ENCODE assay signal across 8 cellular contexts in the genomic region with DNA sequence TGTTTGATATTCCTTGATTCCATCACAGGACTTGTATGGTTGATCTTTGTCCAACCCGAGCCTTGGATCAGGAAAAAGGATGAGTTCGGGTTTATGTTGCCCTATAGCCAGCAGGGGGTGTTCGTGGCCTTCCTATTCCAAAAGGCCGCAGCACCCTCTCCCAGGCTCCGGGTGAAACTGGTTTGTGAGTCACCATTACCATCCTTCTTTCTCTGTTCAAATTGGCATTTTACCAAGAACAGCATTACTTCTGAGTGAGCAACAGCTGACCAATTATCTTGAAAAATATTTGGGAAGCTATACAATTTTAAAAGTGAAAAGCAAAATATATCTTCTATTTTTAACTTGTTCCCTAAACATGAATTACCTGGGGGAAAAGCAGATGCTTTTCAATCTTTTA. TPM values are rescaled to one million over a fixed set of nuclear protein-coding genes. Genes with fewer than 3 reads are reported as not detected.
DNase-seq lines count a peak whose midpoint lies in the region; ATAC-seq and TF ChIP-seq lines count a peak whose summit lies in the region.

No MANE protein-coding gene starts in this region.

- H3K36me3 Mint-ChIP-seq in CD14-positive monocyte (no peaks in the 10 kb centered on the region), endothelial cell (ENCODE audit: low read depth, unreplicated experiment) (no peaks in the 10 kb centered on the region)

- H3K4me3 Mint-ChIP-seq in CD14-positive monocyte: no peak overlapping the region
- H3K4me3 Mint-ChIP-seq in endothelial cell (ENCODE audit: unreplicated experiment): no peak overlapping the region

- H3K4me1 Mint-ChIP-seq in CD14-positive monocyte (peaks cover 35% of the 10 kb centered on the region), endothelial cell (ENCODE audit: unreplicated experiment) (peaks cover 9% of the 10 kb centered on the region)

- no peak for ATAC-seq in GM19455 (IDR thresholded peaks at IDR 0.05; ENCODE audit: unreplicated experiment)

- no peaks in the 10 kb centered on the region for H3K9me3 Mint-ChIP-seq in CD14-positive monocyte
- no peaks in the 10 kb centered on the region for H3K9me3 Mint-ChIP-seq in endothelial cell (ENCODE audit: unreplicated experiment)

- DNase-seq in CD14-positive monocyte (ENCODE audit: low spot score): peak; percentile 90
- DNase-seq in HT-29 (ENCODE audit: low spot score): peak; percentile 98
- DNase-seq in NOMO-1 (lab: John Stamatoyannopoulos, UW; ENCODE audit: unreplicated experiment in 2 of 2): peak; percentile 68 to 81
- peak in 2 of 3 experiments; percentile 23 to 33 for DNase-seq in activated CD8-positive, alpha-beta memory T cell treated with anti-CD3 and anti-CD28 coated beads for 48 hours (ENCODE audit: low read depth in 2 of 3, low spot score in 2 of 3)
- peak; percentile 71 for DNase-seq in endothelial cell (ENCODE audit: low spot score)
- DNase-seq in midbrain (lab: John Stamatoyannopoulos, UW): peak; percentile 75
- peak; percentile 34 to 46 for DNase-seq in stimulated activated CD8-positive, alpha-beta memory T cell treated with anti-CD3 and anti-CD28 coated beads, Interleukin-2, amount 100 ng/mL, for 48 hours (ENCODE audit: low read depth in 2 of 2)

- TF ChIP-seq CTCF in CD14-positive monocyte (IDR thresholded peaks at IDR 0.05) (peak; percentile 93), endothelial cell (IDR thresholded peaks at IDR 0.05; ENCODE audit: unreplicated experiment) (peak; percentile 56)

- H3K27ac Mint-ChIP-seq in CD14-positive monocyte (peak overlapping the region in 2 of 7 donors; percentile 26 to 81), endothelial cell (ENCODE audit: unreplicated experiment) (no peak overlapping the region)

- H3K27me3 Mint-ChIP-seq in CD14-positive monocyte (ENCODE audit: low read depth in 3 of 3) (peaks cover 14 to 23% (median 17%) of the 10 kb centered on the region in 3 donors), endothelial cell (ENCODE audit: unreplicated experiment) (peaks cover 7% of the 10 kb centered on the region)

- intact Hi-C loops in CD14-positive monocyte (cut with micrococcal nuclease): loop anchor here (5.0 to 10.0 kb wide), 6 partner anchors 413 to 755 kb away; no protein-coding TSS in a partner anchor

RNA-seq across cellular contexts. Expression of a gene that starts 24.3 kb away (rescaled TPM):
- polyA plus RNA-seq in CD14-positive monocyte: not detected
- 189 and 203 TPM in 2 replicates for total RNA-seq in HT-29 (2014; rRNA removed; shearing (Covaris generic))
- not detected for total RNA-seq in endothelial cell (ENCODE audit: unreplicated experiment)

RNA-seq across cellular contexts. Expression of a gene that starts 28.1 kb away (rescaled TPM):
- 1 to 10 TPM; 1.7 to 7.6 TPM for polyA plus RNA-seq in CD14-positive monocyte
- 3.3 and 4.1 TPM in 2 replicates for total RNA-seq in HT-29 (2014; rRNA removed; shearing (Covaris generic))
- total RNA-seq in endothelial cell (ENCODE audit: unreplicated experiment): not detected

RNA-seq across cellular contexts. Expression of a gene that starts 42.3 kb away (rescaled TPM):
- polyA plus RNA-seq in CD14-positive monocyte: not detected
- total RNA-seq in HT-29 (2014; rRNA removed; shearing (Covaris generic)): 0.33 and 0.39 TPM in 2 replicates
- total RNA-seq in endothelial cell (ENCODE audit: unreplicated experiment): not detected

RNA-seq across cellular contexts. Expression of a gene that starts 57.4 kb away (rescaled TPM):
- not detected for polyA plus RNA-seq in CD14-positive monocyte
- total RNA-seq in HT-29 (2014; rRNA removed; shearing (Covaris generic)): not detected in 2 replicates
- 0.15 TPM for total RNA-seq in endothelial cell (ENCODE audit: unreplicated experiment)

Comparison
In these comparisons a context has a peak if more than half of its experiments do, and no peak if none do; other contexts are left out.
1. DNase-seq: peak in every context shown above with its lines; median percentile 98 in HT-29; 90 in CD14-positive monocyte; 75 in midbrain; 74 in NOMO-1; 71 in endothelial cell; 40 in stimulated activated CD8-positive, alpha-beta memory T cell treated with anti-CD3 and anti-CD28 coated beads, Interleukin-2, amount 100 ng/mL, for 48 hours; 28 in activated CD8-positive, alpha-beta memory T cell treated with anti-CD3 and anti-CD28 coated beads for 48 hours.
2. RNA of a gene that starts 24.3 kb away (total RNA-seq): 189 to 203 TPM in HT-29; not detected in endothelial cell (single experiment); every median in the first group is over 100 times any median in the second.